Comparison of ENCODE assay signal across 8 cellular contexts in the genomic region with DNA sequence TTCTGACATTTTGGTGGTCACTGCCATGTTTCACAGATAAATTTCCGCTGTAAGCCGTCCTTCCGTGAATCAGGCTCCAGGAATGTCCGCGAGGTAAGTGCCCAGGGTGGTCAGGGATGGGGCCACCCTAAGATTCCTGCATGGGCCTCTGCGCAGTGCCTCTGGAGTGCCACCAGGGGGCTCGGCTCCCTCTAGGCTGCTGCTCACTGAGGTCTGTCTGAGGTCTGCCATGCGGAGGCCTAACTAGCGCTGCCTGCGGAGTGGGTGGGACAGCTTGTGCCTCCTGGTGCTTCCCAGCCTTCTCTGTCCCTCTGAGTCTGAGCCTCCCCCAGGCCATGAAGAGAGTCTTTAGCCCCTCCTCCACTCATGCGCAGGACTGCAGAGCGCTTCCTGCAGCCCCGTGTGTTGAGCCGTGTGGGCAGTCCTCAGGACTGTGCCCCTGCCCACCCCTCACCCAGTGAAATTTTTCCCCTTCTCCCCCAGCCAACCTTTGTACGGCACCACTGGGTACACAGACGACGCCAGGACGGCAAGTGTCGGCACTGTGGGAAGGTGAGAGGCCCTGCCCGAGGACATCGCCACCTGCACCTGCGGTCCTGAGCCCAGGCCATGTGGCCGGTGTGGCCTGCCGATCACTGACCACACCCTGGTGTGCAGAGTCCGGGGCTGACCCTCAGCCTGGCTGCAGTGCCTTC. TPM values are rescaled to one million over a fixed set of nuclear protein-coding genes. Genes with fewer than 3 reads are reported as not detected.
DNase-seq lines count a peak whose midpoint lies in the region; ATAC-seq and TF ChIP-seq lines count a peak whose summit lies in the region.

No MANE protein-coding gene starts in this region.

- intact Hi-C loops in posterior vena cava (cut with DNase I): no loop called here

- no peaks in the 10 kb centered on the region for H3K36me3 Mint-ChIP-seq in osteocyte (ENCODE audit: unreplicated experiment)

- H3K27ac Mint-ChIP-seq in osteocyte (ENCODE audit: unreplicated experiment): no peak overlapping the region

- no peaks in the 10 kb centered on the region for H3K27me3 Mint-ChIP-seq in osteocyte (ENCODE audit: unreplicated experiment)

- no peak overlapping the region for H3K4me3 Mint-ChIP-seq in osteocyte (ENCODE audit: unreplicated experiment)

- peak; percentile 60 for ATAC-seq in HG02610 (IDR thresholded peaks at IDR 0.05; ENCODE audit: unreplicated experiment)

- CTCF ChIA-PET in GM10248 (lab: Yijun Ruan, JAX): interaction anchor here (0.9 to 20.9 kb wide), 6 partner anchors 9 to 169 kb away, joined by 3 to 452 read pairs (median 12); a partner anchor contains a TSS

- POLR2A ChIA-PET in GM10248 (lab: Yijun Ruan, JAX): interaction anchor here (1.1 kb wide), 1 partner anchor 21 kb away, joined by 3 read pairs; no protein-coding TSS in a partner anchor

- DNase-seq in GM10248 (ENCODE audit: extremely low spot score): peak; percentile 75
- peak; percentile 33 for DNase-seq in NCI-H345 (lab: John Stamatoyannopoulos, UW)
- DNase-seq in activated CD8-positive, alpha-beta memory T cell treated with anti-CD3 and anti-CD28 coated beads, Interleukin-2, amount 50 U/mL, for 4 hours: peak; percentile 60
- DNase-seq in fibroblast of gingiva (ENCODE audit: low read depth): peak; percentile 55
- no peak for DNase-seq in osteocyte (ENCODE audit: extremely low spot score, unreplicated experiment)
- DNase-seq in mesenteric fat pad (ENCODE audit: low spot score): no peak
- no peak for DNase-seq in posterior vena cava (ENCODE audit: low spot score)

- no peaks in the 10 kb centered on the region for H3K9me3 Mint-ChIP-seq in osteocyte (ENCODE audit: unreplicated experiment)

- TF ChIP-seq CTCF in GM10248 (IDR thresholded peaks at IDR 0.05; ENCODE audit: control extremely low read depth, extremely low read depth, low read depth, missing control alignments): peak; percentile 93
- peak; percentile 90 for TF ChIP-seq CTCF in osteocyte (IDR thresholded peaks at IDR 0.05)

- peaks cover 30% of the 10 kb centered on the region for H3K4me1 Mint-ChIP-seq in osteocyte (ENCODE audit: unreplicated experiment)

RNA-seq across cellular contexts. Expression of a gene that starts 11.9 kb away (rescaled TPM):
- total RNA-seq in osteocyte: 163 and 171 TPM in 2 replicates
- total RNA-seq in mesenteric fat pad: 13.9 TPM
- 10 to 100 TPM; 16.6 to 28.9 TPM for total RNA-seq in posterior vena cava

RNA-seq across cellular contexts. Expression of a gene that starts 22.0 kb away (rescaled TPM):
- total RNA-seq in osteocyte (0.21 TPM in 1 of 2 replicates, not detected in the other), mesenteric fat pad (not detected), posterior vena cava (not detected)

RNA-seq across cellular contexts. Expression of a gene that starts 22.3 kb away (rescaled TPM):
- total RNA-seq in osteocyte (48.6 and 49.9 TPM in 2 replicates), mesenteric fat pad (54.3 TPM), posterior vena cava (10 to 100 TPM; 38.5 to 41.2 TPM)

Comparison
In these comparisons a context has a peak if more than half of its experiments do, and no peak if none do; other contexts are left out.
1. DNase-seq: peak in GM10248 (single experiment), NCI-H345 (single experiment), activated CD8-positive, alpha-beta memory T cell treated with anti-CD3 and anti-CD28 coated beads, Interleukin-2, amount 50 U/mL, for 4 hours (single experiment) and fibroblast of gingiva (single experiment); none in osteocyte (single experiment), mesenteric fat pad (single experiment) and posterior vena cava (single experiment).